Comparison of ENCODE assay signal across 13 cellular contexts in the genomic region with DNA sequence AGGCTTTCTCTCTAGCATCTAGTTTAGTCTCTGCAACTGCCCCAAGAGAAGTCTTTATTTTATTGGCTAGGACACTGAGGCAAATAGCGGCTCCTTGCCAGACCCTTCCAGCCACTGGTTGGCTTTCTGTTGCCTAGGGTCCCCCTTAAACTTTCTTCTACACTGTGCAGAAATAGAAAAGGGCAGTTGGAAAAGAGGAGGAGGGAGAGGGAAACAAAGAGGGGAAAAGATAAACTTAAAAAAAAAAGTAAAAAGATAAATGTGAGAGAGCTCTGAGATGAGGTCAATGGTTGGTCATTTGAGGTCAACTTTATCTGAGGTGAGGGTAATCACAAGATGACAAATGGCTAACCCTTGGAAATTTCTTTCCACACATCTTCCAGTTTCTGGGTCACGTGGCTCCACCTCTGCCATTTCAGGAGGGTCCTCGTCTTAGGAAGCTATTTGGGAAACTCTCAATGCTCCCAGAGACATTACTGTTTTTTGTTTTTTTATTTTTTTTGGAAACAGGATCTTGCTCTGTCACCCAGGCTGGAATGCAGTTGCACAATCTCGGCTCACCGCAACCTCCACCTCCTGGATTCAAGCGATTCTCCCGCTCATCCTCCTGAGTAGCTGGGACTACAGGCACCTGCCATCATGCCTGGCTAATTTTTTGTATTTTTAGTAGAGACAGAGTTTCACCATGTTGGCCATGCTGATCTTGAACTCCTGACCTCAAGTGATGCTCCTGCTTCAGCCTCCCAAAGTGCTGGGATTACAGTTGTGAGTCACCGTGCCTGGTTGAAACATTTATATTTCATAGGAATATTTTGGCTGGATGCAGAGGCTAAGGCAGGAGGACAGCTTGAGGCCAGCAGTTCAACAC.
DNase-seq lines count a peak whose midpoint lies in the region; ATAC-seq, FAIRE-seq and TF ChIP-seq lines count a peak whose summit lies in the region.
"Had no signal": no experiment of that assay in that cellular context is flagged by ENCODE, and none has a peak within 500 bp of the region (broad histone marks: within the 10 kb centered on the region; RNA-seq: fewer than 3 reads in every experiment).

No MANE protein-coding gene starts in this region.

- peak; percentile 44 for FAIRE-seq in A204.1 (lab: Jason Lieb, UNC)
- FAIRE-seq: GM18507 had no signal

- peak overlapping the region in 3 of 5 experiments; percentile 21 to 82 (median 54) for H3K27ac Mint-ChIP-seq in brain

- 92% methylated on average over 8 of the region's 8 CpGs for WGBS in sigmoid colon, 2 donors

- H3K27me3 ChIP-seq in left lung = no peaks in the 10 kb centered on the region
- no peaks in the 10 kb centered on the region for H3K27me3 ChIP-seq in sigmoid colon
- H3K27me3 ChIP-seq: BE2C had no signal

- H3K9me3 ChIP-seq in left lung (no peaks in the 10 kb centered on the region), sigmoid colon (no peaks in the 10 kb centered on the region)
- H3K9me3 ChIP-seq: BE2C had no signal

- H3K27ac ChIP-seq in left lung (no peak overlapping the region), sigmoid colon (peak overlapping the region in 1 of 4 donors; percentile 14)

- intact Hi-C loops in left lung (cut with DNase I) (no loop called here), sigmoid colon (cut with DNase I) (no loop called here)

- H3K9me3 Mint-ChIP-seq in brain = no peaks in the 10 kb centered on the region

- H3K4me1 ChIP-seq in left lung (peaks cover 0 to 19% of the 10 kb centered on the region in 2 donors), sigmoid colon (peaks cover 0 to 8% (median 2%) of the 10 kb centered on the region in 4 donors)
- H3K4me1 ChIP-seq: BE2C had no signal

- TF ChIP-seq POLR2A in sigmoid colon (IDR thresholded peaks at IDR 0.05) = no peak

- H3K4me3 Mint-ChIP-seq in brain = no peak overlapping the region

- TF ChIP-seq CTCF in brain (conservative IDR thresholded peaks at IDR 0.05) (no peak), left lung (IDR thresholded peaks at IDR 0.05) (no peak), sigmoid colon (IDR thresholded peaks at IDR 0.05) (no peak)

- H3K4me3 ChIP-seq in left lung (no peak overlapping the region), sigmoid colon (no peak overlapping the region)

- no peak for TF ChIP-seq EP300 in sigmoid colon (IDR thresholded peaks at IDR 0.05)

- H3K4me1 Mint-ChIP-seq in brain = peaks cover 36% of the 10 kb centered on the region

- H3K27me3 Mint-ChIP-seq in brain = no peaks in the 10 kb centered on the region

- H3K36me3 ChIP-seq in left lung (no peaks in the 10 kb centered on the region), sigmoid colon (no peaks in the 10 kb centered on the region)
- H3K36me3 ChIP-seq: BE2C had no signal

- ATAC-seq in left lung = peak; percentile 12
- no peak for ATAC-seq in GM19023 (IDR thresholded peaks at IDR 0.05; ENCODE audit: unreplicated experiment)
- no peak for ATAC-seq in HG03159 (IDR thresholded peaks at IDR 0.05; ENCODE audit: unreplicated experiment)
- ATAC-seq: left colon had no signal

- DNase-seq in LHCN-M2 (ENCODE audit: low read depth) = peak; percentile 83
- DNase-seq in left lung = no peak
- DNase-seq in DMS114 treated with DMSO at 0.1 percent for 48 hours (lab: John Stamatoyannopoulos, UW; ENCODE audit: unreplicated experiment) = no peak
- DNase-seq in sigmoid colon = no peak
- DNase-seq: BE2C; left colon; NK-92 treated with Interleukin-12 subunit alpha and Interleukin-12 subunit beta, amount 100 ng/mL, for 24 hours; stimulated activated CD4-positive, alpha-beta T cell treated with anti-CD3 and anti-CD28 coated beads, Interleukin-12 subunit alpha, Interleukin-12 subunit beta, amount 100 ng/mL, for 4 hours had no signal

- no peaks in the 10 kb centered on the region for H3K36me3 Mint-ChIP-seq in brain
